ENCODE assay signal across 16 cellular contexts in genomic region chrX:35696760-35697234, GRCh38.
DNase-seq lines count a peak whose midpoint lies in the region; ATAC-seq and TF ChIP-seq lines count a peak whose summit lies in the region.
"Had no signal": no experiment of that assay in that cellular context is flagged by ENCODE, and none has a peak within 500 bp of the region (broad histone marks: within the 10 kb centered on the region; RNA-seq: fewer than 3 reads in every experiment).

No MANE protein-coding gene starts in this region.

- no peaks in the 10 kb centered on the region for H3K27me3 ChIP-seq in left lung

- no peaks in the 10 kb centered on the region for H3K36me3 Mint-ChIP-seq in activated T-helper 17 cell treated with anti-CD3 and anti-CD28 coated beads, Interleukin-2, amount 50 U/mL, for 72 hours (ENCODE audit: low read depth)
- H3K36me3 Mint-ChIP-seq: CD4-positive, alpha-beta memory T cell had no signal

- no peaks in the 10 kb centered on the region for H3K27me3 Mint-ChIP-seq in activated T-helper 17 cell treated with anti-CD3 and anti-CD28 coated beads, Interleukin-2, amount 50 U/mL, for 72 hours
- H3K27me3 Mint-ChIP-seq: CD4-positive, alpha-beta memory T cell had no signal

- no peaks in the 10 kb centered on the region for H3K4me1 Mint-ChIP-seq in activated T-helper 17 cell treated with anti-CD3 and anti-CD28 coated beads, Interleukin-2, amount 50 U/mL, for 72 hours
- H3K4me1 Mint-ChIP-seq: CD4-positive, alpha-beta memory T cell had no signal

- no peaks in the 10 kb centered on the region for H3K4me1 ChIP-seq in left lung

- H3K9me3 ChIP-seq in left lung: no peaks in the 10 kb centered on the region

- H3K27ac ChIP-seq in left lung: no peak overlapping the region

- no peaks in the 10 kb centered on the region for H3K36me3 ChIP-seq in left lung

- intact Hi-C loops in left lung (cut with DNase I): no loop called here

- TF ChIP-seq CTCF in left lung (IDR thresholded peaks at IDR 0.05): no peak

- no peaks in the 10 kb centered on the region for H3K9me3 Mint-ChIP-seq in activated T-helper 17 cell treated with anti-CD3 and anti-CD28 coated beads, Interleukin-2, amount 50 U/mL, for 72 hours
- H3K9me3 Mint-ChIP-seq: T-helper 1 cell treated with Interleukin-12 subunit alpha and Interleukin-12 subunit beta and Interleukin-4 antibody, amounts not matched to agents 30 μg/mL and 1 μg/mL, for 36 hours had no signal

- H3K27ac Mint-ChIP-seq in activated T-helper 17 cell treated with anti-CD3 and anti-CD28 coated beads, Interleukin-2, amount 50 U/mL, for 72 hours: no peak overlapping the region
- H3K27ac Mint-ChIP-seq: CD4-positive, alpha-beta memory T cell; T-helper 1 cell treated with Interleukin-12 subunit alpha and Interleukin-12 subunit beta and Interleukin-4 antibody, amounts not matched to agents 30 μg/mL and 1 μg/mL, for 36 hours had no signal

- no peak overlapping the region for H3K4me3 ChIP-seq in left lung

- H3K4me3 Mint-ChIP-seq in activated T-helper 17 cell treated with anti-CD3 and anti-CD28 coated beads, Interleukin-2, amount 50 U/mL, for 72 hours: no peak overlapping the region
- H3K4me3 Mint-ChIP-seq: CD4-positive, alpha-beta memory T cell; T-helper 1 cell treated with Interleukin-12 subunit alpha and Interleukin-12 subunit beta and Interleukin-4 antibody, amounts not matched to agents 30 μg/mL and 1 μg/mL, for 36 hours had no signal

- DNase-seq in left lung (no peak), NCI-H1694 treated with DMSO at 0.1 percent for 48 hours (lab: John Stamatoyannopoulos, UW) (no peak)
- no peak for DNase-seq in central memory CD4-positive, alpha-beta T cell
- DNase-seq: Calu3; CD4-positive, alpha-beta memory T cell; GF-D8; KBM-7; NCI-H1105; NCI-H748 treated with DMSO at 0.1 percent for 48 hours had no signal

- ATAC-seq in GM18511 (IDR thresholded peaks at IDR 0.05; ENCODE audit: unreplicated experiment) (peak; percentile 45), HG02610 (IDR thresholded peaks at IDR 0.05; ENCODE audit: unreplicated experiment) (peak; percentile 86), HG03565 (IDR thresholded peaks at IDR 0.05; ENCODE audit: unreplicated experiment) (peak; percentile 73), left lung (peak; percentile 14), HG03095 (IDR thresholded peaks at IDR 0.05; ENCODE audit: unreplicated experiment) (no peak)
- no peak for ATAC-seq in activated T-helper 17 cell treated with anti-CD3 and anti-CD28 coated beads, Interleukin-2, amount 50 U/mL, for 72 hours (replicated peaks)
- ATAC-seq: HepG2 had no signal

Comparison
In these comparisons a context has a peak if more than half of its experiments do, and no peak if none do; other contexts are left out.
1. ATAC-seq: peak in GM18511 (single experiment), HG02610 (single experiment), HG03565 (single experiment) and left lung (single experiment); none in activated T-helper 17 cell treated with anti-CD3 and anti-CD28 coated beads, Interleukin-2, amount 50 U/mL, for 72 hours (single experiment) and HG03095 (single experiment).